ENCODE assay signal across 1 cellular context in genomic region chr14:67695394-67695949, GRCh38.
TF ChIP-seq lines count a peak whose summit lies in the region.

TSS of gene RDH11 (minus strand) at chr14:67695764. CDS start at chr14:67695703, 61 bp downstream.

TF ChIP-seq in K562, 482 proteins besides CTCF, POLR2A, EP300 and RAD21 (continued from another document and continues in another):
- no peak for TF ChIP-seq ZMIZ1 (IDR thresholded peaks at IDR 0.05; ENCODE audit: low read depth in 2 of 2, low read length in 2 of 2)
- TF ChIP-seq TAF15 (IDR thresholded peaks at IDR 0.05; ENCODE audit: low read depth, low read length): no peak
- TF ChIP-seq HCFC1 (IDR thresholded peaks at IDR 0.05; ENCODE audit: low read depth, low read length): peak; percentile 89
- TF ChIP-seq RBFOX2 (IDR thresholded peaks at IDR 0.05; ENCODE audit: low read depth, low read length): peak; percentile 84
- no peak for TF ChIP-seq SNAPC5 (CRISPR knock-in tag; IDR thresholded peaks at IDR 0.05)
- TF ChIP-seq ZNF589 (CRISPR knock-in tag; IDR thresholded peaks at IDR 0.05; ENCODE audit: low read depth): no peak
- TF ChIP-seq CEBPG (CRISPR knock-in tag; IDR thresholded peaks at IDR 0.05): peak; percentile 90
- TF ChIP-seq CEBPG (tag; conservative IDR thresholded peaks at IDR 0.05 in 1 of 2, IDR thresholded peaks at IDR 0.05 in 1 of 2): peak; percentile 76 to 83
- peak; percentile 29 to 57; a peak in 3 of 4 replicates for TF ChIP-seq NRF1 (conservative IDR thresholded peaks at IDR 0.05 in 1 of 2, IDR thresholded peaks at IDR 0.05 in 1 of 2)
- no peak for TF ChIP-seq PRPF4 (IDR thresholded peaks at IDR 0.05; ENCODE audit: insufficient read depth, low read depth, low read length, poor library complexity, severe bottlenecking)
- peak; percentile 75 for TF ChIP-seq SUPT5H (IDR thresholded peaks at IDR 0.05)
- no peak for TF ChIP-seq ZNF384 (IDR thresholded peaks at IDR 0.05; ENCODE audit: low read depth, low read length)
- TF ChIP-seq SMC3 (conservative IDR thresholded peaks at IDR 0.05; ENCODE audit: insufficient read depth, low read depth, low read length): no peak
- no peak for TF ChIP-seq MAFG (tag; conservative IDR thresholded peaks at IDR 0.05)
- no peak for TF ChIP-seq U2AF1 (optimal IDR thresholded peaks at IDR 0.05; ENCODE audit: low read depth, low read length)
- 0 out of 2 replicates have a peak, but pooled peaks have one; percentile 53 for TF ChIP-seq NFRKB (IDR thresholded peaks at IDR 0.05; ENCODE audit: low read depth)
- TF ChIP-seq ZNF354B (CRISPR knock-in tag; IDR thresholded peaks at IDR 0.05): no peak
- peak; percentile 51; the same call in 1 of the 2 replicates for TF ChIP-seq ATF4 (CRISPR knock-in tag; IDR thresholded peaks at IDR 0.05)
- peak; percentile 43; the same call in 1 of the 2 replicates for TF ChIP-seq ATF7 (IDR thresholded peaks at IDR 0.05)
- peak; percentile 74; the same call in 1 of the 2 replicates for TF ChIP-seq PHF8 (IDR thresholded peaks at IDR 0.05; ENCODE audit: borderline replicate concordance, low read length)
- TF ChIP-seq PREB (CRISPR knock-in tag; IDR thresholded peaks at IDR 0.05): no peak
- peak; percentile 58 for TF ChIP-seq PRDM10 (IDR thresholded peaks at IDR 0.05; ENCODE audit: partially characterized antibody)
- TF ChIP-seq JUND (IDR thresholded peaks at IDR 0.05; ENCODE audit: borderline replicate concordance, low read depth, low read length): peak; percentile 27; the same call in 1 of the 2 replicates
- peak; percentile 27; the same call in 1 of the 3 replicates for TF ChIP-seq JUND (tag; IDR thresholded peaks at IDR 0.05; ENCODE audit: borderline replicate concordance, low read depth, low read length)
- no peak for TF ChIP-seq CAMTA2 (CRISPR knock-in tag; conservative IDR thresholded peaks at IDR 0.05)
- no peak for TF ChIP-seq TCF15 (CRISPR knock-in tag; IDR thresholded peaks at IDR 0.05)
- TF ChIP-seq SIX5 (IDR thresholded peaks at IDR 0.05; ENCODE audit: borderline replicate concordance in 1 of 2, insufficient read depth in 1 of 2, low read depth in 1 of 2, low read length in 2 of 2): peak; percentile 59 to 61; a peak in 3 of 4 replicates
- TF ChIP-seq MNT (conservative IDR thresholded peaks at IDR 0.05): 0 out of 4 replicates have a peak, but pooled peaks of 1 of the 2 experiments have one; percentile 40
- no peak for TF ChIP-seq U2AF2 (optimal IDR thresholded peaks at IDR 0.05; ENCODE audit: low read depth, low read length)
- no peak for TF ChIP-seq PCBP1 (IDR thresholded peaks at IDR 0.05; ENCODE audit: low read depth, low read length, poor library complexity, severe bottlenecking)
- no peak for TF ChIP-seq THAP7 (CRISPR knock-in tag; IDR thresholded peaks at IDR 0.05)
- TF ChIP-seq ZBTB33 (CRISPR knock-in tag; IDR thresholded peaks at IDR 0.05): no peak
- TF ChIP-seq ARID2 (IDR thresholded peaks at IDR 0.05): no peak
- TF ChIP-seq TSHZ1 (CRISPR knock-in tag; IDR thresholded peaks at IDR 0.05): no peak
- no peak for TF ChIP-seq JUN (IDR thresholded peaks at IDR 0.05; ENCODE audit: borderline replicate concordance, low read depth, low read length)
- no peak for TF ChIP-seq JUN (CRISPR knock-in tag; IDR thresholded peaks at IDR 0.05; ENCODE audit: borderline replicate concordance)
- TF ChIP-seq RBBP5 (IDR thresholded peaks at IDR 0.05; ENCODE audit: borderline replicate concordance, insufficient read depth, low read length, poor library complexity, severe bottlenecking): no peak
- TF ChIP-seq MEIS2 (IDR thresholded peaks at IDR 0.05; ENCODE audit: partially characterized antibody): peak; percentile 18
- no peak for TF ChIP-seq E4F1 (CRISPR knock-in tag; IDR thresholded peaks at IDR 0.05; ENCODE audit: borderline replicate concordance)
